In genomic region chr9:83154821-83155220, GRCh38 we compare ENCODE assay signal across 13 cellular contexts.
A peak's percentile ranks its signal among the peaks of the same experiment; 100 is the strongest.
DNase-seq lines count a peak whose midpoint lies in the region; ATAC-seq and TF ChIP-seq lines count a peak whose summit lies in the region.
"Had no signal": no experiment of that assay in that cellular context is flagged by ENCODE, and none has a peak within 500 bp of the region (broad histone marks: within the 10 kb centered on the region; RNA-seq: fewer than 3 reads in every experiment).

No MANE protein-coding gene starts in this region.

- H3K9me3 Mint-ChIP-seq in HFFc6: no peaks in the 10 kb centered on the region
- H3K9me3 Mint-ChIP-seq: activated naive CD4-positive, alpha-beta T cell treated with anti-CD3 and anti-CD28 coated beads for 36 hours had no signal

- H3K4me1 Mint-ChIP-seq in HFFc6 (ENCODE audit: low read depth): peaks cover 5% of the 10 kb centered on the region; the same call in 1 of the 2 replicates

- TF ChIP-seq CTCF in choroid plexus epithelial cell (conservative IDR thresholded peaks at IDR 0.05; ENCODE audit: low read depth, low read length): no peak
- no peak for TF ChIP-seq CTCF in thyroid gland (IDR thresholded peaks at IDR 0.05)
- TF ChIP-seq CTCF in HFFc6 (IDR thresholded peaks at IDR 0.05): no peak
- no peak for TF ChIP-seq CTCF in heart right ventricle (IDR thresholded peaks at IDR 0.05)

- peak; percentile 19 for ATAC-seq in GM19395 (IDR thresholded peaks at IDR 0.05; ENCODE audit: unreplicated experiment)
- no peak for ATAC-seq in heart right ventricle

- no peak overlapping the region for H3K4me3 Mint-ChIP-seq in HFFc6
- H3K4me3 Mint-ChIP-seq: activated naive CD4-positive, alpha-beta T cell treated with anti-CD3 and anti-CD28 coated beads for 36 hours had no signal

- H3K27me3 ChIP-seq in thyroid gland (no peaks in the 10 kb centered on the region), heart right ventricle (peaks cover 0 to 4% (median 0%) of the 10 kb centered on the region in 7 donors)
- H3K27me3 ChIP-seq: right lobe of liver, tibial artery had no signal

- no peak overlapping the region for H3K27ac Mint-ChIP-seq in HFFc6
- H3K27ac Mint-ChIP-seq: activated naive CD4-positive, alpha-beta T cell treated with anti-CD3 and anti-CD28 coated beads for 36 hours had no signal

- 33 to 46% methylated on average over 2 of the region's 2 CpGs for WGBS in thyroid gland, 2 donors
- WGBS in heart right ventricle, 2 donors: 92 to 98% methylated on average over 2 of the region's 2 CpGs

- H3K36me3 Mint-ChIP-seq in HFFc6 (ENCODE audit: low read depth): no peaks in the 10 kb centered on the region

- intact Hi-C loops in thyroid gland (cut with DNase I) (no loop called here), heart right ventricle (cut with DNase I) (no loop called here)

- peak overlapping the region; percentile 48 to 81 (median 73) for H3K27ac ChIP-seq in thyroid gland
- H3K27ac ChIP-seq in heart right ventricle: no peak overlapping the region
- H3K27ac ChIP-seq: right lobe of liver, tibial artery had no signal

- DNase-seq in HPDE6-E6E7 (ENCODE audit: extremely low spot score) (peak; percentile 9), choroid plexus epithelial cell (ENCODE audit: low read depth) (peak; percentile 48), thyroid gland (peak; percentile 58 to 61), D341Med (ENCODE audit: low spot score) (no peak), HFFc6 (no peak), heart right ventricle (no peak)
- DNase-seq: activated CD4-positive, alpha-beta T cell treated with anti-CD3 and anti-CD28 coated beads, Interleukin-2, amount 50 U/mL, for 48 hours; activated naive CD4-positive, alpha-beta T cell treated with anti-CD3 and anti-CD28 coated beads for 36 hours; midbrain; NCI-H1417 treated with DMSO at 0.1 percent for 48 hours; tibial artery had no signal

- H3K4me3 ChIP-seq in choroid plexus epithelial cell (ENCODE audit: low read depth, low read length): no peak overlapping the region
- no peak overlapping the region for H3K4me3 ChIP-seq in thyroid gland (replicated peaks in 1 of 3)
- no peak overlapping the region for H3K4me3 ChIP-seq in heart right ventricle
- H3K4me3 ChIP-seq: right lobe of liver, tibial artery had no signal

- H3K9me3 ChIP-seq in thyroid gland (no peaks in the 10 kb centered on the region), heart right ventricle (peaks cover 0 to 3% (median 0%) of the 10 kb centered on the region in 11 donors)
- H3K9me3 ChIP-seq: right lobe of liver, tibial artery had no signal

- no peaks in the 10 kb centered on the region for H3K36me3 ChIP-seq in thyroid gland
- H3K36me3 ChIP-seq in heart right ventricle: no peaks in the 10 kb centered on the region
- H3K36me3 ChIP-seq: right lobe of liver, tibial artery had no signal

- H3K4me1 ChIP-seq in thyroid gland: peaks cover 15 to 26% of the 10 kb centered on the region in 2 donors
- no peaks in the 10 kb centered on the region for H3K4me1 ChIP-seq in heart right ventricle
- H3K4me1 ChIP-seq: right lobe of liver, tibial artery had no signal

- peak in 1 of 2 donors; percentile 21 for TF ChIP-seq POLR2A in thyroid gland (IDR thresholded peaks at IDR 0.05)

- no peaks in the 10 kb centered on the region; the same call in 1 of the 2 replicates for H3K27me3 Mint-ChIP-seq in HFFc6 (ENCODE audit: insufficient read depth)

Comparison
In these comparisons a context has a peak if more than half of its experiments do, and no peak if none do; other contexts are left out.
1. DNase-seq: peak in HPDE6-E6E7 (single experiment), choroid plexus epithelial cell (single experiment) and thyroid gland (2 of 2); none in D341Med (single experiment), HFFc6 (single experiment) and heart right ventricle (0 of 2).
2. H3K27ac ChIP-seq: peak in thyroid gland (3 of 3); none in heart right ventricle (0 of 10).